Comparison of ENCODE assay signal across 8 cellular contexts in the genomic region with DNA sequence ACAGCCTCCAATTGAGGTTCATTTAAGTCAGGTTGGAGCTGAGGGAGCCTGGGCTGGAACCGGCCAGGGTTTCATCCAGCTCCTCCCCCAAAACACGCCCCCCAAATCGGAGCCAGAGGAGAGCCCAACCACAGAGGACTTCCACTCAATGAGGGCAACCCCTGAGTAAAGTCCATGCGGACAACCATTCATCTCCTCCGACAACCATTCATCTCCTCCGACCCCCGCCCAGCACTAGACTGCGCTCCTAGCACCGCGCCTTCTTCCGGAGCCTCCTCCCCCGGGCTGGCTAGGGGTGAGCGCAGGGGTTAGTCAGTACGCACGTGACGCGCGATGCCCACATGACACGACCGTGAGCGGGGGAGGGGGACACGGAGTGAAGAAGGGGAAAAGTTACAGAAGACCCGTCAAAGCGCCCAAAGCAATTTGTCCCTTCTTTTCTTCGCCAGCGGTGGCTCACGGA. TPM values are rescaled to one million over a fixed set of nuclear protein-coding genes. Genes with fewer than 3 reads are reported as not detected.
DNase-seq lines count a peak whose midpoint lies in the region; ATAC-seq and TF ChIP-seq lines count a peak whose summit lies in the region.

No MANE protein-coding gene starts in this region.

- no peak overlapping the region for H3K4me3 Mint-ChIP-seq in activated CD4-positive, alpha-beta memory T cell treated with anti-CD3 and anti-CD28 coated beads for 36 hours
- H3K4me3 Mint-ChIP-seq in activated CD4-positive, alpha-beta memory T cell treated with anti-CD3 and anti-CD28 coated beads, Interleukin-2, amount 10 ng/mL, durations not matched to agents 7 days and 5 days, result no peak overlapping the region
- H3K4me3 Mint-ChIP-seq in stimulated activated effector memory CD8-positive, alpha-beta T cell treated with anti-CD3 and anti-CD28 coated beads, Interleukin-12 subunit alpha, Interleukin-12 subunit beta, amount 100 ng/mL, for 72 hours, result no peak overlapping the region

- H3K9me3 ChIP-seq in Panc1 (ENCODE audit: control insufficient read depth, insufficient read depth, low read depth, low read length), result no peaks in the 10 kb centered on the region

- POLR2A ChIA-PET in activated CD4-positive, alpha-beta memory T cell treated with anti-CD3 and anti-CD28 coated beads for 36 hours (lab: Charles Lee), result no interaction called here
- POLR2A ChIA-PET in activated CD4-positive, alpha-beta memory T cell treated with anti-CD3 and anti-CD28 coated beads, Interleukin-2, amount 10 ng/mL, durations not matched to agents 7 days and 5 days (lab: Charles Lee), result no interaction called here
- POLR2A ChIA-PET in Panc1 (lab: Charles Lee), result no interaction called here

- in situ Hi-C loops in Panc1 (cut with HindIII; ENCODE audit: low pct_unique_long_range_greater_than_20kb, low sequenced_read_pairs), result no loop called here

- intact Hi-C loops in activated CD4-positive, alpha-beta memory T cell treated with anti-CD3 and anti-CD28 coated beads for 36 hours (cut with micrococcal nuclease), result no loop called here
- intact Hi-C loops in Panc1 (cut with micrococcal nuclease; ENCODE audit: unreplicated experiment), result loop anchor here (5.0 kb wide), 1 partner anchor 155 kb away; no protein-coding TSS in a partner anchor

- no peak for TF ChIP-seq CTCF in Panc1 (IDR thresholded peaks at IDR 0.05)

- ATAC-seq in Panc1 (peak; percentile 88), left lobe of liver (peak; percentile 71), GM21737 (IDR thresholded peaks at IDR 0.05; ENCODE audit: unreplicated experiment) (no peak), HG03571 (IDR thresholded peaks at IDR 0.05; ENCODE audit: unreplicated experiment) (no peak)
- peak; percentile 31 for ATAC-seq in stimulated activated effector memory CD8-positive, alpha-beta T cell treated with anti-CD3 and anti-CD28 coated beads, Interleukin-12 subunit alpha, Interleukin-12 subunit beta, amount 100 ng/mL, for 72 hours

- no TSS peak for BruUV-seq in Panc1 (replicated peaks; lab: Mats Ljungman, UMichigan)

- no peak overlapping the region for H3K27ac Mint-ChIP-seq in activated CD4-positive, alpha-beta memory T cell treated with anti-CD3 and anti-CD28 coated beads for 36 hours
- no peak overlapping the region for H3K27ac Mint-ChIP-seq in activated CD4-positive, alpha-beta memory T cell treated with anti-CD3 and anti-CD28 coated beads, Interleukin-2, amount 10 ng/mL, durations not matched to agents 7 days and 5 days
- H3K27ac Mint-ChIP-seq in stimulated activated effector memory CD8-positive, alpha-beta T cell treated with anti-CD3 and anti-CD28 coated beads, Interleukin-12 subunit alpha, Interleukin-12 subunit beta, amount 100 ng/mL, for 72 hours, result no peak overlapping the region

- peaks cover 39% of the 10 kb centered on the region for H3K4me1 ChIP-seq in Panc1 (ENCODE audit: control insufficient read depth, insufficient read depth, low read length)

- H3K27me3 Mint-ChIP-seq in activated CD4-positive, alpha-beta memory T cell treated with anti-CD3 and anti-CD28 coated beads for 36 hours, result peaks cover 27% of the 10 kb centered on the region
- H3K27me3 Mint-ChIP-seq in activated CD4-positive, alpha-beta memory T cell treated with anti-CD3 and anti-CD28 coated beads, Interleukin-2, amount 10 ng/mL, durations not matched to agents 7 days and 5 days, result peaks cover 35% of the 10 kb centered on the region

- peak overlapping the region; percentile 83 for H3K27ac ChIP-seq in Panc1 (ENCODE audit: low read length)

- H3K36me3 ChIP-seq in Panc1 (ENCODE audit: control insufficient read depth, insufficient read depth, low read length), result no peaks in the 10 kb centered on the region

- no peaks in the 10 kb centered on the region for H3K27me3 ChIP-seq in Panc1 (ENCODE audit: control insufficient read depth, insufficient read depth, low read length)

- H3K4me1 Mint-ChIP-seq in activated CD4-positive, alpha-beta memory T cell treated with anti-CD3 and anti-CD28 coated beads for 36 hours (ENCODE audit: low read depth), result peaks cover 2% of the 10 kb centered on the region
- H3K4me1 Mint-ChIP-seq in activated CD4-positive, alpha-beta memory T cell treated with anti-CD3 and anti-CD28 coated beads, Interleukin-2, amount 10 ng/mL, durations not matched to agents 7 days and 5 days, result no peaks in the 10 kb centered on the region
- H3K4me1 Mint-ChIP-seq in stimulated activated effector memory CD8-positive, alpha-beta T cell treated with anti-CD3 and anti-CD28 coated beads, Interleukin-12 subunit alpha, Interleukin-12 subunit beta, amount 100 ng/mL, for 72 hours, result no peaks in the 10 kb centered on the region

- CTCF ChIA-PET in activated CD4-positive, alpha-beta memory T cell treated with anti-CD3 and anti-CD28 coated beads for 36 hours (lab: Charles Lee), result no interaction called here
- CTCF ChIA-PET in activated CD4-positive, alpha-beta memory T cell treated with anti-CD3 and anti-CD28 coated beads, Interleukin-2, amount 10 ng/mL, durations not matched to agents 7 days and 5 days (lab: Charles Lee), result no interaction called here
- CTCF ChIA-PET in Panc1 (lab: Charles Lee), result interaction anchor here (0.5 to 1.5 kb wide), 4 partner anchors 14 to 1473 kb away, joined by 3 to 5 read pairs (median 4); no protein-coding TSS in a partner anchor

- H3K36me3 Mint-ChIP-seq in activated CD4-positive, alpha-beta memory T cell treated with anti-CD3 and anti-CD28 coated beads for 36 hours, result no peaks in the 10 kb centered on the region
- H3K36me3 Mint-ChIP-seq in activated CD4-positive, alpha-beta memory T cell treated with anti-CD3 and anti-CD28 coated beads, Interleukin-2, amount 10 ng/mL, durations not matched to agents 7 days and 5 days (ENCODE audit: low read depth), result no peaks in the 10 kb centered on the region
- no peaks in the 10 kb centered on the region for H3K36me3 Mint-ChIP-seq in stimulated activated effector memory CD8-positive, alpha-beta T cell treated with anti-CD3 and anti-CD28 coated beads, Interleukin-12 subunit alpha, Interleukin-12 subunit beta, amount 100 ng/mL, for 72 hours

- peak; percentile 8 for DNase-seq in activated CD4-positive, alpha-beta memory T cell treated with anti-CD3 and anti-CD28 coated beads for 36 hours
- DNase-seq in activated CD4-positive, alpha-beta memory T cell treated with anti-CD3 and anti-CD28 coated beads, Interleukin-2, amount 10 ng/mL, durations not matched to agents 7 days and 5 days, result no peak
- DNase-seq in Panc1 (ENCODE audit: low read depth, low spot score) (peak; percentile 83), left lobe of liver (ENCODE audit: low spot score) (peak; percentile 96)
- peak; percentile 9 for DNase-seq in effector CD8-positive, alpha-beta T cell (lab: John Stamatoyannopoulos, UW)
- DNase-seq in stimulated activated effector memory CD8-positive, alpha-beta T cell treated with anti-CD3 and anti-CD28 coated beads, Interleukin-12 subunit alpha, Interleukin-12 subunit beta, amount 100 ng/mL, for 72 hours (ENCODE audit: low spot score in 2 of 2), result no peak

- H3K9me3 Mint-ChIP-seq in activated CD4-positive, alpha-beta memory T cell treated with anti-CD3 and anti-CD28 coated beads for 36 hours, result no peaks in the 10 kb centered on the region
- H3K9me3 Mint-ChIP-seq in activated CD4-positive, alpha-beta memory T cell treated with anti-CD3 and anti-CD28 coated beads, Interleukin-2, amount 10 ng/mL, durations not matched to agents 7 days and 5 days, result no peaks in the 10 kb centered on the region
- peaks cover 11% of the 10 kb centered on the region for H3K9me3 Mint-ChIP-seq in stimulated activated effector memory CD8-positive, alpha-beta T cell treated with anti-CD3 and anti-CD28 coated beads, Interleukin-12 subunit alpha, Interleukin-12 subunit beta, amount 100 ng/mL, for 72 hours

- H3K4me3 ChIP-seq in Panc1 (ENCODE audit: low read depth in 2 of 2, low read length in 2 of 2), result peak overlapping the region; percentile 79 to 94

RNA-seq across cellular contexts. Expression of gene MAGI2, which starts 1.4 kb away (rescaled TPM):
- under 1 TPM; 0.17 TPM for total RNA-seq in activated CD4-positive, alpha-beta memory T cell treated with anti-CD3 and anti-CD28 coated beads for 36 hours
- under 1 TPM; 0.08 to 0.13 TPM for total RNA-seq in activated CD4-positive, alpha-beta memory T cell treated with anti-CD3 and anti-CD28 coated beads, Interleukin-2, amount 10 ng/mL, durations not matched to agents 7 days and 5 days
- total RNA-seq in Panc1 (2021; ENCODE audit: unreplicated experiment) (5.4 TPM), left lobe of liver (2.9 TPM)
- 5.2 TPM for polyA plus RNA-seq in Panc1 (2012; ENCODE audit: insufficient read length)

Comparison
In these comparisons a context has a peak if more than half of its experiments do, and no peak if none do; other contexts are left out.
1. DNase-seq: peak in activated CD4-positive, alpha-beta memory T cell treated with anti-CD3 and anti-CD28 coated beads for 36 hours (single experiment), Panc1 (single experiment), effector CD8-positive, alpha-beta T cell (single experiment) and left lobe of liver (single experiment); none in activated CD4-positive, alpha-beta memory T cell treated with anti-CD3 and anti-CD28 coated beads, Interleukin-2, amount 10 ng/mL, durations not matched to agents 7 days and 5 days (single experiment) and stimulated activated effector memory CD8-positive, alpha-beta T cell treated with anti-CD3 and anti-CD28 coated beads, Interleukin-12 subunit alpha, Interleukin-12 subunit beta, amount 100 ng/mL, for 72 hours (0 of 2).
2. ATAC-seq: peak in Panc1 (single experiment), left lobe of liver (single experiment) and stimulated activated effector memory CD8-positive, alpha-beta T cell treated with anti-CD3 and anti-CD28 coated beads, Interleukin-12 subunit alpha, Interleukin-12 subunit beta, amount 100 ng/mL, for 72 hours (single experiment); none in GM21737 (single experiment) and HG03571 (single experiment).